In genomic region chr19:48363500-48363809, GRCh38 we compare ENCODE assay signal across 6 cellular contexts. TPM values are rescaled to one million over a fixed set of nuclear protein-coding genes. Genes with fewer than 3 reads are reported as not detected.
DNase-seq lines count a peak whose midpoint lies in the region; ATAC-seq and TF ChIP-seq lines count a peak whose summit lies in the region.

No MANE protein-coding gene starts in this region.

- ATAC-seq in GM23338 (peak; percentile 33), activated B cell treated with CpG ODN at 0.5 μM for 24 hours (ENCODE audit: low read depth) (peak; percentile 2), left lobe of liver (peak; percentile 49)

- peaks cover 9% of the 10 kb centered on the region for H3K4me1 ChIP-seq in ACC112 (ENCODE audit: control insufficient read depth, insufficient read depth, low read length, unreplicated experiment)
- H3K4me1 ChIP-seq in GM23338 (ENCODE audit: insufficient read depth): no peaks in the 10 kb centered on the region

- peak overlapping the region; percentile 95 for H3K4me2 ChIP-seq in GM23338

- no peaks in the 10 kb centered on the region for H3K36me3 ChIP-seq in ACC112 (ENCODE audit: insufficient read depth, low read length)
- no peaks in the 10 kb centered on the region for H3K36me3 ChIP-seq in GM23338 (ENCODE audit: insufficient read depth)

- H4K20me1 ChIP-seq in GM23338 (replicated peaks; ENCODE audit: insufficient read depth): no peaks in the 10 kb centered on the region

- no peaks in the 10 kb centered on the region for H3F3A ChIP-seq in GM23338 (replicated peaks; ENCODE audit: low read depth)

- H3K27ac Mint-ChIP-seq in GM23338 (peak overlapping the region; percentile 97), activated B cell treated with CpG ODN at 0.5 μM for 24 hours (peak overlapping the region; percentile 93)

- H3K4me3 Mint-ChIP-seq in GM23338: peak overlapping the region; percentile 87
- peak overlapping the region; percentile 87 for H3K4me3 Mint-ChIP-seq in activated B cell treated with CpG ODN at 0.5 μM for 24 hours

- no peaks in the 10 kb centered on the region for H3K27me3 ChIP-seq in ACC112 (ENCODE audit: insufficient read depth, low read length)
- no peaks in the 10 kb centered on the region for H3K27me3 ChIP-seq in GM23338 (ENCODE audit: insufficient read depth)

- DNase-seq in GM23338 (ENCODE audit: low spot score) (peak; percentile 38), activated B cell treated with CpG ODN at 0.5 μM for 24 hours (no peak), left lobe of liver (ENCODE audit: low spot score) (no peak), LoVo (ENCODE audit: low spot score) (no peak), D341Med (ENCODE audit: low spot score) (no peak)

- H3K4me1 Mint-ChIP-seq in GM23338 (peaks cover 10% of the 10 kb centered on the region; the same call in 2 of the 3 replicates), activated B cell treated with CpG ODN at 0.5 μM for 24 hours (peaks cover 19% of the 10 kb centered on the region)

- no peak for TF ChIP-seq CTCF in GM23338 (conservative IDR thresholded peaks at IDR 0.05; ENCODE audit: low read depth in 2 of 2)
- TF ChIP-seq CTCF in activated B cell treated with CpG ODN at 0.5 μM for 24 hours (IDR thresholded peaks at IDR 0.05): no peak

- POLR2A ChIA-PET in activated B cell treated with CpG ODN at 0.5 μM for 24 hours (lab: Charles Lee): interaction anchor here (0.5 to 3.1 kb wide), 27 partner anchors 17 to 1534 kb away, joined by 3 to 48 read pairs (median 4); partner anchors contain the start of genes CARD8, EMP3, KDELR1 and PLA2G4C

- H3K9me3 Mint-ChIP-seq in GM23338: no peaks in the 10 kb centered on the region; the same call in 2 of the 3 replicates
- no peaks in the 10 kb centered on the region for H3K9me3 Mint-ChIP-seq in activated B cell treated with CpG ODN at 0.5 μM for 24 hours

- H3K9me2 ChIP-seq in GM23338 (ENCODE audit: insufficient read depth): no peaks in the 10 kb centered on the region

- peak overlapping the region; percentile 85 for H3K4me3 ChIP-seq in ACC112 (ENCODE audit: low read depth, low read length)
- H3K4me3 ChIP-seq in GM23338: peak overlapping the region; percentile 84

- CTCF ChIA-PET in activated B cell treated with CpG ODN at 0.5 μM for 24 hours (lab: Charles Lee): interaction anchor here (0.5 to 2.5 kb wide), 7 partner anchors 12 to 399 kb away, joined by 3 to 22 read pairs (median 4); partner anchors contain the start of gene KDELR1

- intact Hi-C loops in activated B cell treated with CpG ODN at 0.5 μM for 24 hours (cut with micrococcal nuclease): loop anchor here (1.0 to 5.0 kb wide), 4 partner anchors 56 to 1134 kb away; partner anchors contain the start of gene RPS11

- no peaks in the 10 kb centered on the region for H3K79me2 ChIP-seq in ACC112 (ENCODE audit: control insufficient read depth, insufficient read depth, low read length, unreplicated experiment)
- H3K79me2 ChIP-seq in GM23338 (replicated peaks; ENCODE audit: insufficient read depth): no peaks in the 10 kb centered on the region

- H3K36me3 Mint-ChIP-seq in GM23338 (ENCODE audit: low read depth): peaks cover 8% of the 10 kb centered on the region; the same call in 2 of the 3 replicates
- H3K36me3 Mint-ChIP-seq in activated B cell treated with CpG ODN at 0.5 μM for 24 hours (ENCODE audit: low read depth): peaks cover 16% of the 10 kb centered on the region

- H3K27ac ChIP-seq in ACC112 (ENCODE audit: low read depth, low read length) (peak overlapping the region; percentile 69), GM23338 (ENCODE audit: low read depth) (peak overlapping the region; percentile 96)

- H3K27me3 Mint-ChIP-seq in GM23338 (ENCODE audit: insufficient read depth, low read depth, poor library complexity): peaks cover 11% of the 10 kb centered on the region
- H3K27me3 Mint-ChIP-seq in activated B cell treated with CpG ODN at 0.5 μM for 24 hours: no peaks in the 10 kb centered on the region

- H2AFZ ChIP-seq in ACC112 (ENCODE audit: low read length, unreplicated experiment) (peak overlapping the region; percentile 93), GM23338 (peak overlapping the region; percentile 30; the same call in 1 of the 2 replicates)

TF ChIP-seq in GM23338, 12 proteins besides CTCF, POLR2A, EP300 and RAD21:
- TF ChIP-seq EZH2 (IDR thresholded peaks at IDR 0.05; ENCODE audit: low read depth, unreplicated experiment) (no peak), STAT1 (IDR thresholded peaks at IDR 0.05; ENCODE audit: unreplicated experiment) (no peak), EZH2phosphoT487 (IDR thresholded peaks at IDR 0.05; ENCODE audit: unreplicated experiment) (no peak)
- TF ChIP-seq, protein P1, sequence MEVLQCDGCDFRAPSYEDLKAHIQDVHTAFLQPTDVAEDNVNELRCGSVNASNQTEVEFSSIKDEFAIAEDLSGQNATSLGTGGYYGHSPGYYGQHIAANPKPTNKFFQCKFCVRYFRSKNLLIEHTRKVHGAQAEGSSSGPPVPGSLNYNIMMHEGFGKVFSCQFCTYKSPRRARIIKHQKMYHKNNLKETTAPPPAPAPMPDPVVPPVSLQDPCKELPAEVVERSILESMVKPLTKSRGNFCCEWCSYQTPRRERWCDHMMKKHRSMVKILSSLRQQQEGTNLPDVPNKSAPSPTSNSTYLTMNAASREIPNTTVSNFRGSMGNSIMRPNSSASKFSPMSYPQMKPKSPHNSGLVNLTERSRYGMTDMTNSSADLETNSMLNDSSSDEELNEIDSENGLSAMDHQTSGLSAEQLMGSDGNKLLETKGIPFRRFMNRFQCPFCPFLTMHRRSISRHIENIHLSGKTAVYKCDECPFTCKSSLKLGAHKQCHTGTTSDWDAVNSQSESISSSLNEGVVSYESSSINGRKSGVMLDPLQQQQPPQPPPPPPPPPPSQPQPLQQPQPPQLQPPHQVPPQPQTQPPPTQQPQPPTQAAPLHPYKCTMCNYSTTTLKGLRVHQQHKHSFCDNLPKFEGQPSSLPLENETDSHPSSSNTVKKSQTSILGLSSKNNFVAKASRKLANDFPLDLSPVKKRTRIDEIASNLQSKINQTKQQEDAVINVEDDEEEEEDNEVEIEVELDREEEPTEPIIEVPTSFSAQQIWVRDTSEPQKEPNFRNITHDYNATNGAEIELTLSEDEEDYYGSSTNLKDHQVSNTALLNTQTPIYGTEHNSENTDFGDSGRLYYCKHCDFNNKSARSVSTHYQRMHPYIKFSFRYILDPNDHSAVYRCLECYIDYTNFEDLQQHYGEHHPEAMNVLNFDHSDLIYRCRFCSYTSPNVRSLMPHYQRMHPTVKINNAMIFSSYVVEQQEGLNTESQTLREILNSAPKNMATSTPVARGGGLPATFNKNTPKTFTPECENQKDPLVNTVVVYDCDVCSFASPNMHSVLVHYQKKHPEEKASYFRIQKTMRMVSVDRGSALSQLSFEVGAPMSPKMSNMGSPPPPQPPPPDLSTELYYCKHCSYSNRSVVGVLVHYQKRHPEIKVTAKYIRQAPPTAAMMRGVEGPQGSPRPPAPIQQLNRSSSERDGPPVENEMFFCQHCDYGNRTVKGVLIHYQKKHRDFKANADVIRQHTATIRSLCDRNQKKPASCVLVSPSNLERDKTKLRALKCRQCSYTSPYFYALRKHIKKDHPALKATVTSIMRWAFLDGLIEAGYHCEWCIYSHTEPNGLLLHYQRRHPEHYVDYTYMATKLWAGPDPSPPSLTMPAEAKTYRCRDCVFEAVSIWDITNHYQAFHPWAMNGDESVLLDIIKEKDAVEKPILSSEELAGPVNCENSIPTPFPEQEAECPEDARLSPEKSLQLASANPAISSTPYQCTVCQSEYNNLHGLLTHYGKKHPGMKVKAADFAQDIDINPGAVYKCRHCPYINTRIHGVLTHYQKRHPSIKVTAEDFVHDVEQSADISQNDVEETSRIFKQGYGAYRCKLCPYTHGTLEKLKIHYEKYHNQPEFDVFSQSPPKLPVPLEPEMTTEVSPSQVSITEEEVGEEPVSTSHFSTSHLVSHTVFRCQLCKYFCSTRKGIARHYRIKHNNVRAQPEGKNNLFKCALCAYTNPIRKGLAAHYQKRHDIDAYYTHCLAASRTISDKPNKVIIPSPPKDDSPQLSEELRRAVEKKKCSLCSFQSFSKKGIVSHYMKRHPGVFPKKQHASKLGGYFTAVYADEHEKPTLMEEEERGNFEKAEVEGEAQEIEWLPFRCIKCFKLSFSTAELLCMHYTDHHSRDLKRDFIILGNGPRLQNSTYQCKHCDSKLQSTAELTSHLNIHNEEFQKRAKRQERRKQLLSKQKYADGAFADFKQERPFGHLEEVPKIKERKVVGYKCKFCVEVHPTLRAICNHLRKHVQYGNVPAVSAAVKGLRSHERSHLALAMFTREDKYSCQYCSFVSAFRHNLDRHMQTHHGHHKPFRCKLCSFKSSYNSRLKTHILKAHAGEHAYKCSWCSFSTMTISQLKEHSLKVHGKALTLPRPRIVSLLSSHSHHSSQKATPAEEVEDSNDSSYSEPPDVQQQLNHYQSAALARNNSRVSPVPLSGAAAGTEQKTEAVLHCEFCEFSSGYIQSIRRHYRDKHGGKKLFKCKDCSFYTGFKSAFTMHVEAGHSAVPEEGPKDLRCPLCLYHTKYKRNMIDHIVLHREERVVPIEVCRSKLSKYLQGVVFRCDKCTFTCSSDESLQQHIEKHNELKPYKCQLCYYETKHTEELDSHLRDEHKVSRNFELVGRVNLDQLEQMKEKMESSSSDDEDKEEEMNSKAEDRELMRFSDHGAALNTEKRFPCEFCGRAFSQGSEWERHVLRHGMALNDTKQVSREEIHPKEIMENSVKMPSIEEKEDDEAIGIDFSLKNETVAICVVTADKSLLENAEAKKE (CRISPR knock-in tag; IDR thresholded peaks at IDR 0.05): no peak

RNA-seq across cellular contexts. Expression of gene TMEM143, which starts 0.3 kb away (rescaled TPM):
- total RNA-seq in GM23338 (2014; rRNA removed; shearing (Covaris generic)): 15.0 and 16.6 TPM in 2 replicates
- 10.0 and 12.8 TPM in 2 replicates for polyA plus RNA-seq in GM23338 (2016; fragmentation: Nextera tagmentation; extraction: Ambion mirVana)
- total RNA-seq in activated B cell treated with CpG ODN at 0.5 μM for 24 hours (10.2 and 10.5 TPM in 2 replicates), left lobe of liver (19.0 TPM)

RNA-seq across cellular contexts. Expression of gene SYNGR4, which starts 0.7 kb away (rescaled TPM):
- not detected in 2 replicates for total RNA-seq in GM23338 (2014; rRNA removed; shearing (Covaris generic))
- not detected in 2 replicates for polyA plus RNA-seq in GM23338 (2016; fragmentation: Nextera tagmentation; extraction: Ambion mirVana)
- total RNA-seq in activated B cell treated with CpG ODN at 0.5 μM for 24 hours: not detected in 2 replicates
- total RNA-seq in left lobe of liver: not detected

RNA-seq across cellular contexts. Expression of gene KDELR1, which starts 27.9 kb away (rescaled TPM):
- 171 and 184 TPM in 2 replicates for total RNA-seq in GM23338 (2014; rRNA removed; shearing (Covaris generic))
- polyA plus RNA-seq in GM23338 (2016; fragmentation: Nextera tagmentation; extraction: Ambion mirVana): 176 and 177 TPM in 2 replicates
- total RNA-seq in activated B cell treated with CpG ODN at 0.5 μM for 24 hours (50.8 and 51.9 TPM in 2 replicates), left lobe of liver (68.4 TPM)

RNA-seq across cellular contexts. Expression of gene GRIN2D, which starts 30.0 kb away (rescaled TPM):
- 16.5 and 20.0 TPM in 2 replicates for total RNA-seq in GM23338 (2014; rRNA removed; shearing (Covaris generic))
- polyA plus RNA-seq in GM23338 (2016; fragmentation: Nextera tagmentation; extraction: Ambion mirVana): 4.4 and 6.0 TPM in 2 replicates
- total RNA-seq in activated B cell treated with CpG ODN at 0.5 μM for 24 hours (0.93 and 1.2 TPM in 2 replicates), left lobe of liver (0.20 TPM)

RNA-seq across cellular contexts. Expression of gene EMP3, which starts 38.1 kb away (rescaled TPM):
- total RNA-seq in GM23338 (2014; rRNA removed; shearing (Covaris generic)): 6.0 and 7.9 TPM in 2 replicates
- 25.1 and 27.9 TPM in 2 replicates for polyA plus RNA-seq in GM23338 (2016; fragmentation: Nextera tagmentation; extraction: Ambion mirVana)
- total RNA-seq in activated B cell treated with CpG ODN at 0.5 μM for 24 hours (309 and 320 TPM in 2 replicates), left lobe of liver (6.7 TPM)
